ENCODE assay signal across 34 cellular contexts in the genomic region with DNA sequence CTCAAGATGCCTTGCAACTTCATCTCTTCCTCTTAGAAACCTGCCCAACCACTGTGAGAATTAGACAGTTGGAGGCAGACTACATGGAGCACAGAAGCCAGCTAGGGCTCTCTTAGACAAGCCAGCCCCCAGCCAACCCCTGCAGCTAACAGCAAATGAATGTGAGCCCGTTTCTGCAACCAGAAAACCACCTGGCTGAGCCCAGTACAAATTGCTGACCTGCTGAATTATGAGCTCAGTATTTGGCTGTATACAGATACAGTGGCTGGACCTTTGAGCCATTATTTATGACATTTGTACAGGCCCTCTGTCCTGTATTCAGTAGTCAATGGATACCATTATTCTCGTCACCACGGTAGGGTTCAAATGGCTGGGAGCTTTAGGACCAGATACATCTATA.
"Had no signal": no experiment of that assay in that cellular context is flagged by ENCODE, and none has a peak within 500 bp of the region (broad histone marks: within the 10 kb centered on the region; RNA-seq: fewer than 3 reads in every experiment).

No MANE protein-coding gene starts in this region.

- H3K4me3 ChIP-seq: MG63 had no signal

- H3K36me3 ChIP-seq: MG63 had no signal

- DNase-seq: Karpas-422, Kasumi-1, MG63, MM.1S, MV-4-11, NCI-H1048, NCI-H1092, NCI-H1092 treated with DMSO at 0.1 percent for 48 hours, NCI-H1105, NCI-H1105 treated with DMSO at 0.1 percent for 48 hours, NCI-H1417, NCI-H1417 treated with DMSO at 0.1 percent for 48 hours, NCI-H1436, NCI-H1436 treated with DMSO at 0.1 percent for 48 hours, NCI-H146, NCI-H1694, NCI-H1694 treated with DMSO at 0.1 percent for 48 hours, NCI-H187, NCI-H187 treated with DMSO at 0.1 percent for 48 hours, NCI-H1930, NCI-H2029, NCI-H2029 treated with DMSO at 0.1 percent for 48 hours, NCI-H2081, NCI-H2081 treated with DMSO at 0.1 percent for 48 hours, NCI-H2107, NCI-H2171, NCI-H2171 treated with DMSO at 0.1 percent for 48 hours, NCI-H2227 treated with DMSO at 0.1 percent for 48 hours, NCI-H226, NCI-H345, NCI-H446, NCI-H446 treated with DMSO at 0.1 percent for 48 hours, NCI-H510A, NCI-H510A treated with DMSO at 0.1 percent for 48 hours had no signal

- H3K27me3 ChIP-seq: MG63 had no signal

- H3K9me3 ChIP-seq: MG63 had no signal
